8 cellular contexts compared by ENCODE assay signal in genomic region chr1:29379438-29380073, GRCh38.
DNase-seq lines count a peak whose midpoint lies in the region; FAIRE-seq and TF ChIP-seq lines count a peak whose summit lies in the region.

No MANE protein-coding gene starts in this region.

- POLR2A ChIA-PET in AG04450 (lab: Yijun Ruan, JAX): no interaction called here

- H3K9me3 ChIP-seq in AG04450 (ENCODE audit: control insufficient read depth, insufficient read depth, low read length): no peaks in the 10 kb centered on the region; the same call in none of the 2 replicates
- peaks cover 0 to 29% (median 17%) of the 10 kb centered on the region in 3 donors for H3K9me3 ChIP-seq in tibial artery

- no peaks in the 10 kb centered on the region for H3K4me1 ChIP-seq in tibial artery

- H3K36me3 ChIP-seq in tibial artery: no peaks in the 10 kb centered on the region

- H3K27me3 ChIP-seq in AG04450 (ENCODE audit: control insufficient read depth, insufficient read depth, low read length) (no peaks in the 10 kb centered on the region), tibial artery (peaks cover 0 to 22% of the 10 kb centered on the region in 2 donors)

- FAIRE-seq in RCC 7860 (lab: Jason Lieb, UNC): no peak

- CTCF ChIA-PET in AG04450 (lab: Charles Lee): no interaction called here

- H3K27ac ChIP-seq in AG04450 (ENCODE audit: low read depth, low read length) (no peak overlapping the region), tibial artery (no peak overlapping the region)

- H3K4me3 ChIP-seq in AG04450 (ENCODE audit: low read depth, low read length): no peak overlapping the region
- H3K4me3 ChIP-seq in fibroblast of pulmonary artery (replicated peaks; ENCODE audit: low read depth, low read length): no peak overlapping the region
- H3K4me3 ChIP-seq in tibial artery: no peak overlapping the region

- peak; percentile 49 for TF ChIP-seq CTCF in AG04450 (IDR thresholded peaks at IDR 0.05; ENCODE audit: low read depth, low read length)
- peak; percentile 68 for TF ChIP-seq CTCF in GM12872 (IDR thresholded peaks at IDR 0.05; ENCODE audit: insufficient read depth, low read depth, low read length)
- peak; percentile 71 for TF ChIP-seq CTCF in fibroblast of pulmonary artery (IDR thresholded peaks at IDR 0.05; ENCODE audit: low read length, missing control alignments)
- TF ChIP-seq CTCF in tibial artery (IDR thresholded peaks at IDR 0.05): no peak

- DNase-seq in AG04450 (ENCODE audit: low read depth, low spot score): no peak
- DNase-seq in NOMO-1 treated with DMSO at 0.1 percent for 48 hours (lab: John Stamatoyannopoulos, UW; ENCODE audit: unreplicated experiment): peak; percentile 27
- DNase-seq in fibroblast of pulmonary artery (ENCODE audit: low read depth): peak; percentile 66
- DNase-seq in GM19240 (ENCODE audit: insufficient read length, low spot score): no peak
- DNase-seq in NCI-H2029 treated with DMSO at 0.1 percent for 48 hours (lab: John Stamatoyannopoulos, UW): no peak
- no peak for DNase-seq in tibial artery
- DNase-seq in RCC 7860 (ENCODE audit: low spot score): no peak

- intact Hi-C loops in tibial artery (cut with DNase I; ENCODE audit: low total_unique reads): no loop called here

Comparison
In these comparisons a context has a peak if more than half of its experiments do, and no peak if none do; other contexts are left out.
1. DNase-seq: peak in NOMO-1 treated with DMSO at 0.1 percent for 48 hours (single experiment) and fibroblast of pulmonary artery (single experiment); none in AG04450 (single experiment), GM19240 (single experiment), NCI-H2029 treated with DMSO at 0.1 percent for 48 hours (single experiment), tibial artery (0 of 2) and RCC 7860 (single experiment).
2. CTCF ChIP-seq: peak in AG04450 (single experiment), GM12872 (single experiment) and fibroblast of pulmonary artery (single experiment); none in tibial artery (0 of 2).